8 cellular contexts compared by ENCODE assay signal in genomic region chr1:32500387-32501209, GRCh38. TPM values are rescaled to one million over a fixed set of nuclear protein-coding genes. Genes with fewer than 3 reads are reported as not detected.
A peak's percentile ranks its signal among the peaks of the same experiment; 100 is the strongest.
DNase-seq lines count a peak whose midpoint lies in the region; ATAC-seq and TF ChIP-seq lines count a peak whose summit lies in the region.

No MANE protein-coding gene starts in this region.

- peaks cover 7 to 48% (median 15%) of the 10 kb centered on the region in 3 donors for H3K4me1 ChIP-seq in gastroesophageal sphincter

- DNase-seq in G401 (ENCODE audit: low spot score), result peak; percentile 57
- DNase-seq in NCI-H748 treated with DMSO at 0.1 percent for 48 hours (lab: John Stamatoyannopoulos, UW), result peak; percentile 7
- peak; percentile 30 for DNase-seq in activated naive CD4-positive, alpha-beta T cell treated with anti-CD3 and anti-CD28 coated beads for 36 hours
- peak; percentile 52 for DNase-seq in ureter (ENCODE audit: low spot score)

- TF ChIP-seq EP300 in gastroesophageal sphincter (IDR thresholded peaks at IDR 0.05), result no peak
- no peak for TF ChIP-seq EP300 in neural cell (conservative IDR thresholded peaks at IDR 0.05; ENCODE audit: poor library complexity, severe bottlenecking)

- no peak overlapping the region for H3K27ac Mint-ChIP-seq in activated naive CD4-positive, alpha-beta T cell treated with anti-CD3 and anti-CD28 coated beads for 36 hours

- H3K4me2 ChIP-seq in neural cell (ENCODE audit: low read length), result peak overlapping the region; percentile 44

- TF ChIP-seq RAD21 in neural cell (conservative IDR thresholded peaks at IDR 0.05), result no peak

- no peaks in the 10 kb centered on the region for H3K36me3 Mint-ChIP-seq in activated naive CD4-positive, alpha-beta T cell treated with anti-CD3 and anti-CD28 coated beads for 36 hours (ENCODE audit: low read depth)

- peak overlapping the region; percentile 76 to 81 for H3K4me3 ChIP-seq in gastroesophageal sphincter
- peak overlapping the region; percentile 65 for H3K4me3 ChIP-seq in neural cell (ENCODE audit: low read length)

- H3K36me3 ChIP-seq in gastroesophageal sphincter (no peaks in the 10 kb centered on the region), neural cell (ENCODE audit: insufficient read depth, low read length) (no peaks in the 10 kb centered on the region)

- peak overlapping the region; percentile 77 for H3K4me3 Mint-ChIP-seq in activated naive CD4-positive, alpha-beta T cell treated with anti-CD3 and anti-CD28 coated beads for 36 hours

- peaks cover 36% of the 10 kb centered on the region for H3K27me3 Mint-ChIP-seq in activated naive CD4-positive, alpha-beta T cell treated with anti-CD3 and anti-CD28 coated beads for 36 hours (ENCODE audit: low read depth)

- no peaks in the 10 kb centered on the region for H3K9me3 Mint-ChIP-seq in activated naive CD4-positive, alpha-beta T cell treated with anti-CD3 and anti-CD28 coated beads for 36 hours

- H3K9ac ChIP-seq in neural cell (ENCODE audit: low read length), result peak overlapping the region; percentile 78

- peak overlapping the region; percentile 88 to 99 (median 98) for H3K27ac ChIP-seq in gastroesophageal sphincter
- H3K27ac ChIP-seq in neural cell (ENCODE audit: low read length), result peak overlapping the region; percentile 70

- H4K20me1 ChIP-seq in neural cell (ENCODE audit: insufficient read depth), result no peaks in the 10 kb centered on the region

- H3K4me1 Mint-ChIP-seq in activated naive CD4-positive, alpha-beta T cell treated with anti-CD3 and anti-CD28 coated beads for 36 hours (ENCODE audit: low read depth), result peaks cover 5% of the 10 kb centered on the region

- in situ Hi-C loops in G401 (cut with HindIII; ENCODE audit: low sequenced_read_pairs), result no loop called here

- 5 to 8% methylated on average over 7 to 9 of the region's 99 CpGs for WGBS in gastroesophageal sphincter (ENCODE audit: low coverage in 1 of 2), 2 donors

- H3K9me3 ChIP-seq in gastroesophageal sphincter (no peaks in the 10 kb centered on the region), neural cell (ENCODE audit: low read length) (no peaks in the 10 kb centered on the region)

- CTCF ChIA-PET in activated naive CD4-positive, alpha-beta T cell treated with anti-CD3 and anti-CD28 coated beads for 36 hours (lab: Charles Lee), result interaction anchor here (0.6 to 0.7 kb wide), 2 partner anchors 19 to 186 kb away, joined by 3 read pairs; no protein-coding TSS in a partner anchor

- peak; percentile 76 for ATAC-seq in HG03280 (IDR thresholded peaks at IDR 0.05; ENCODE audit: unreplicated experiment)
- peak; percentile 89 for ATAC-seq in gastroesophageal sphincter
- no peak for ATAC-seq in GM18517 (IDR thresholded peaks at IDR 0.05; ENCODE audit: unreplicated experiment)

- intact Hi-C loops in activated naive CD4-positive, alpha-beta T cell treated with anti-CD3 and anti-CD28 coated beads for 36 hours (cut with micrococcal nuclease), result loop anchor here (5.0 kb wide), 2 partner anchors 33 to 37 kb away; partner anchors contain the start of genes ZBTB8A and ZBTB8B

- H3K27me3 ChIP-seq in gastroesophageal sphincter (no peaks in the 10 kb centered on the region), neural cell (ENCODE audit: insufficient read depth, low read depth, low read length) (no peaks in the 10 kb centered on the region)

- peak overlapping the region; percentile 73 for H2AFZ ChIP-seq in neural cell (ENCODE audit: low read depth, low read length)

- no peaks in the 10 kb centered on the region for H3F3A ChIP-seq in neural cell (ENCODE audit: insufficient read depth, low read length, poor library complexity, severe bottlenecking)

- peak; percentile 60 to 78 for TF ChIP-seq POLR2A in gastroesophageal sphincter (IDR thresholded peaks at IDR 0.05)

- no peaks in the 10 kb centered on the region for H3K9me2 ChIP-seq in neural cell (ENCODE audit: insufficient read depth, low read length)

- TF ChIP-seq CTCF in gastroesophageal sphincter (IDR thresholded peaks at IDR 0.05), result peak in 2 of 4 experiments; percentile 65 to 66
- peak; percentile 59 for TF ChIP-seq CTCF in neural cell (IDR thresholded peaks at IDR 0.05; ENCODE audit: poor library complexity, severe bottlenecking)

- no peaks in the 10 kb centered on the region for H3K79me2 ChIP-seq in neural cell (replicated peaks; ENCODE audit: insufficient read depth, low read length)

TF ChIP-seq in neural cell, 6 proteins besides CTCF, POLR2A, EP300 and RAD21:
- TF ChIP-seq SMC3 (conservative IDR thresholded peaks at IDR 0.05; ENCODE audit: poor library complexity), result peak; percentile 38
- TF ChIP-seq REST (IDR thresholded peaks at IDR 0.05; ENCODE audit: borderline replicate concordance), result peak; percentile 46
- TF ChIP-seq MXI1 (conservative IDR thresholded peaks at IDR 0.05; ENCODE audit: poor library complexity, severe bottlenecking), result no peak
- no peak for TF ChIP-seq TAF1 (IDR thresholded peaks at IDR 0.05; ENCODE audit: low read depth)
- peak; percentile 43 for TF ChIP-seq POLR2AphosphoS5 (IDR thresholded peaks at IDR 0.05)

RNA-seq across cellular contexts. Expression of gene ZBTB8B, which starts 35.7 kb away (rescaled TPM):
- total RNA-seq in G401 (2014; rRNA removed; shearing (Covaris generic)), result 0.25 and 0.58 TPM in 2 replicates
- not detected for total RNA-seq in activated naive CD4-positive, alpha-beta T cell treated with anti-CD3 and anti-CD28 coated beads for 36 hours
- total RNA-seq in gastroesophageal sphincter, result under 1 TPM in 2 of 4 donors, not detected in 2; under 0.01 to 0.16 TPM
- polyA plus RNA-seq in neural cell, result 4.4 and 5.0 TPM in 2 replicates
- polyA minus RNA-seq in neural cell, result 12.9 and 14.2 TPM in 2 replicates
- 0.57 TPM for total RNA-seq in ureter

RNA-seq across cellular contexts. Expression of gene ZBTB8A, which starts 38.6 kb away (rescaled TPM):
- 7.7 and 12.0 TPM in 2 replicates for total RNA-seq in G401 (2014; rRNA removed; shearing (Covaris generic))
- total RNA-seq in activated naive CD4-positive, alpha-beta T cell treated with anti-CD3 and anti-CD28 coated beads for 36 hours, result under 1 TPM; 0.21 to 0.35 TPM
- 10 to 100 TPM in 1 of 4 donors, 1 to 10 TPM in 3; 8.4 to 10.9 (median 9.0) TPM for total RNA-seq in gastroesophageal sphincter
- polyA plus RNA-seq in neural cell, result 6.9 and 10.1 TPM in 2 replicates
- 32.1 and 35.1 TPM in 2 replicates for polyA minus RNA-seq in neural cell
- total RNA-seq in ureter, result 10.5 TPM

Comparison
In these comparisons a context has a peak if more than half of its experiments do, and no peak if none do; other contexts are left out.
1. DNase-seq: peak in every context shown above with its lines; median percentile 57 in G401; 52 in ureter; 30 in activated naive CD4-positive, alpha-beta T cell treated with anti-CD3 and anti-CD28 coated beads for 36 hours; 7 in NCI-H748 treated with DMSO at 0.1 percent for 48 hours.